Comparison of ENCODE assay signal across 24 cellular contexts in genomic region chrX:135424469-135424868, GRCh38.
"Had no signal": no experiment of that assay in that cellular context is flagged by ENCODE, and none has a peak within 500 bp of the region (broad histone marks: within the 10 kb centered on the region; RNA-seq: fewer than 3 reads in every experiment).

No MANE protein-coding gene starts in this region.

- H3K36me3 Mint-ChIP-seq: memory B cell had no signal

- H3K9me3 Mint-ChIP-seq: dendritic cell treated with granulocyte-macrophage colony-stimulating factor and Interleukin-4, amounts not matched to agents 40 ng/mL and 50 ng/mL, for 4 days; effector memory CD8-positive, alpha-beta T cell; memory B cell had no signal

- H3K27ac Mint-ChIP-seq: dendritic cell treated with granulocyte-macrophage colony-stimulating factor and Interleukin-4, amounts not matched to agents 40 ng/mL and 50 ng/mL, for 4 days; effector memory CD8-positive, alpha-beta T cell; endodermal cell; memory B cell had no signal

- ATAC-seq: effector memory CD8-positive, alpha-beta T cell; esophagus mucosa; gastrocnemius medialis; heart right ventricle; left colon; left lobe of liver had no signal

- H3K4me3 Mint-ChIP-seq: dendritic cell treated with granulocyte-macrophage colony-stimulating factor and Interleukin-4, amounts not matched to agents 40 ng/mL and 50 ng/mL, for 4 days; effector memory CD8-positive, alpha-beta T cell; endodermal cell; memory B cell had no signal

- DNase-seq: colonic mucosa; cortex of kidney; effector CD8-positive, alpha-beta T cell; effector memory CD8-positive, alpha-beta T cell; endodermal cell; erythroblast; esophagus squamous epithelium; foreskin fibroblast; foreskin melanocyte; gastrocnemius medialis; glutamatergic neuron; head of caudate nucleus; heart right ventricle; hippocampal formation; kidney glomerular epithelial cell; left colon; left ventricle myocardium inferior; mammary epithelial cell; mesendoderm; midbrain had no signal
